Comparison of ENCODE assay signal across 5 cellular contexts in genomic region chr5:290200-290599, GRCh38. TPM values are rescaled to one million over a fixed set of nuclear protein-coding genes. Genes with fewer than 3 reads are reported as not detected.
DNase-seq lines count a peak whose midpoint lies in the region; ATAC-seq and TF ChIP-seq lines count a peak whose summit lies in the region.
"Not testable (repeated sequence)": the region's sequence is repeated elsewhere in the genome, so short reads cannot be mapped to it uniquely, and the experiment has no call there.

No MANE protein-coding gene starts in this region.

- H3K27ac ChIP-seq in BLaER1 = peak overlapping the region; percentile 41; the same call in 1 of the 2 replicates
- H3K27ac ChIP-seq in Panc1 (ENCODE audit: low read length); suprapubic skin: not testable (repeated sequence)

- peaks cover 25% of the 10 kb centered on the region; the same call in 1 of the 2 replicates for H4K20me1 ChIP-seq in BLaER1

- H3K36me3 ChIP-seq in BLaER1 = peaks cover 64% of the 10 kb centered on the region
- not testable (repeated sequence) for H3K36me3 ChIP-seq in Panc1 (ENCODE audit: control insufficient read depth, insufficient read depth, low read length)
- peaks cover 20% of the 10 kb centered on the region for H3K36me3 ChIP-seq in suprapubic skin

- H3K27ac Mint-ChIP-seq in memory B cell = peak overlapping the region; percentile 41
- H3K27ac Mint-ChIP-seq in nephron progenitor cell = peak overlapping the region; percentile 36

- H3K9me3 ChIP-seq in BLaER1 = peaks cover 60% of the 10 kb centered on the region
- H3K9me3 ChIP-seq in Panc1 (ENCODE audit: control insufficient read depth, insufficient read depth, low read depth, low read length); suprapubic skin: not testable (repeated sequence)

- intact Hi-C loops in Panc1 (cut with micrococcal nuclease; ENCODE audit: unreplicated experiment) = not testable (repeated sequence)

- not testable (repeated sequence) for H3K27me3 Mint-ChIP-seq in memory B cell; nephron progenitor cell (ENCODE audit: low read depth, poor library complexity)

- H3K4me2 ChIP-seq in BLaER1 = peak overlapping the region; percentile 67

- TSS peak; percentile 7 for BruUV-seq in Panc1 (replicated peaks; lab: Mats Ljungman, UMichigan)

- H3K9ac ChIP-seq in BLaER1 = not testable (repeated sequence)

- H3K4me3 Mint-ChIP-seq in memory B cell, nephron progenitor cell: not testable (repeated sequence)

- DNase-seq in Panc1 (ENCODE audit: low read depth, low spot score); memory B cell (ENCODE audit: low spot score in 2 of 2); nephron progenitor cell: not testable (repeated sequence)
- peak; percentile 37 to 40 for DNase-seq in suprapubic skin (ENCODE audit: low spot score in 2 of 2)

- not testable (repeated sequence) for H3K4me3 ChIP-seq in BLaER1; Panc1 (ENCODE audit: low read depth in 2 of 2, low read length in 2 of 2); suprapubic skin

- POLR2A ChIA-PET in Panc1 (lab: Charles Lee) = not testable (repeated sequence)

- not testable (repeated sequence) for H3K27me3 ChIP-seq in BLaER1; Panc1 (ENCODE audit: control insufficient read depth, insufficient read depth, low read length); suprapubic skin

- not testable (repeated sequence) for TF ChIP-seq EP300 in suprapubic skin (IDR thresholded peaks at IDR 0.05)

- peaks cover 34% of the 10 kb centered on the region for H3K36me3 Mint-ChIP-seq in memory B cell
- H3K36me3 Mint-ChIP-seq in nephron progenitor cell (ENCODE audit: low read depth) = peaks cover 57% of the 10 kb centered on the region

- in situ Hi-C loops in Panc1 (cut with HindIII; ENCODE audit: low pct_unique_long_range_greater_than_20kb, low sequenced_read_pairs) = not testable (repeated sequence)

- not testable (repeated sequence) for ATAC-seq in Panc1; memory B cell (ENCODE audit: low read depth)

- H3K4me1 Mint-ChIP-seq in memory B cell = peaks cover 20% of the 10 kb centered on the region
- not testable (repeated sequence) for H3K4me1 Mint-ChIP-seq in nephron progenitor cell

- CTCF ChIA-PET in Panc1 (lab: Charles Lee) = not testable (repeated sequence)

- not testable (repeated sequence) for TF ChIP-seq POLR2A in suprapubic skin (IDR thresholded peaks at IDR 0.05)

- 90% methylated on average over 13 of the region's 13 CpGs for WGBS in suprapubic skin

- not testable (repeated sequence) for H3K9me3 Mint-ChIP-seq in memory B cell
- H3K9me3 Mint-ChIP-seq in nephron progenitor cell = peaks cover 20% of the 10 kb centered on the region

- peaks cover 42% of the 10 kb centered on the region for H3K4me1 ChIP-seq in BLaER1
- H3K4me1 ChIP-seq in Panc1 (ENCODE audit: control insufficient read depth, insufficient read depth, low read length); suprapubic skin: not testable (repeated sequence)

- not testable (repeated sequence) for TF ChIP-seq CTCF in Panc1 (IDR thresholded peaks at IDR 0.05); nephron progenitor cell (IDR thresholded peaks at IDR 0.05); suprapubic skin (IDR thresholded peaks at IDR 0.05)

RNA-seq across cellular contexts. Expression of gene PDCD6, which starts 18.8 kb away (rescaled TPM):
- total RNA-seq in Panc1 (2021; ENCODE audit: unreplicated experiment) = 148 TPM
- polyA plus RNA-seq in Panc1 (2012; ENCODE audit: insufficient read length) = 249 TPM
- total RNA-seq in suprapubic skin = 100 to 1,000 TPM in 1 of 4 donors, 10 to 100 TPM in 3; 90.1 to 105 (median 96.7) TPM

RNA-seq across cellular contexts. Expression of gene AHRR, which starts 31.3 kb away (rescaled TPM):
- total RNA-seq in Panc1 (2021; ENCODE audit: unreplicated experiment) = 23.6 TPM
- polyA plus RNA-seq in Panc1 (2012; ENCODE audit: insufficient read length) = 29.3 TPM
- total RNA-seq in suprapubic skin = 10 to 100 TPM in 1 of 4 donors, 1 to 10 TPM in 3; 3.0 to 10.7 (median 4.2) TPM
